In the genomic region with DNA sequence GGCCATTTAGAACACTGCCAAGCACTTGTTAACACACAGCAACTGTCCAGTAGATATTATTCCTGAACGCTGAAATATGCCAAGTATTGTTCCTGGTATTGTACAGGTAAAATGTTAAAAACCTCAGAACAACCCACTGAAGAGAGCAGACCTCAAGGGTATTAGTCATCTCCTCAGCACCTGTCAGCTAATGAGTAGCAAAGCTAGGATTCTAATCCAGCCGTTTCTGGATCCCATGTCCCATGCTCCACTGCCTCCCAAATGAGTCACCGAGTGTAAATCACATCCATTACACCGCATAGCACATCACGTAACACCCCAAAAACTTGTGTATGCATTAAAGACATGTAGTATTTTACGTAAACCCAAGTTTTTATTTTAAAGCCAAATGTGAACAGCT, we compare ENCODE assay signal across 17 cellular contexts.
A peak's percentile ranks its signal among the peaks of the same experiment; 100 is the strongest.
DNase-seq lines count a peak whose midpoint lies in the region; ATAC-seq lines count a peak whose summit lies in the region.
"Had no signal": no experiment of that assay in that cellular context is flagged by ENCODE, and none has a peak within 500 bp of the region (broad histone marks: within the 10 kb centered on the region; RNA-seq: fewer than 3 reads in every experiment).

No MANE protein-coding gene starts in this region.

- DNase-seq in DMS53 (lab: John Stamatoyannopoulos, UW) (peak; percentile 99), LHCN-M2 (ENCODE audit: low read depth) (peak; percentile 84), RKO (ENCODE audit: low spot score) (peak; percentile 35), islet precursor cell (peak; percentile 64), ureter (ENCODE audit: low spot score) (no peak), GF-D8 (lab: John Stamatoyannopoulos, UW) (no peak), activated T-cell treated with anti-CD3 and anti-CD28 coated beads for 4 hours (no peak)
- DNase-seq: activated CD4-positive, alpha-beta T cell treated with anti-CD3 and anti-CD28 coated beads, Interleukin-2, amount 50 U/mL, for 1 hour; activated naive CD4-positive, alpha-beta T cell treated with anti-CD3 and anti-CD28 coated beads for 36 hours; Calu3; colonic mucosa; gastrocnemius medialis; KBM-7; naive thymus-derived CD8-positive, alpha-beta T cell; stimulated activated CD4-positive, alpha-beta T cell treated with anti-CD3 and anti-CD28 coated beads, Interleukin-4, amount 100 ng/mL, for 4 hours; stimulated activated CD8-positive, alpha-beta memory T cell treated with anti-CD3 and anti-CD28 coated beads, Interleukin-4, amount 100 ng/mL, for 48 hours had no signal

- no peak for ATAC-seq in GM21528 (IDR thresholded peaks at IDR 0.05; ENCODE audit: low FRiP score, unreplicated experiment)
- ATAC-seq: gastrocnemius medialis; naive thymus-derived CD8-positive, alpha-beta T cell had no signal

Comparison
In these comparisons a context has a peak if more than half of its experiments do, and no peak if none do; other contexts are left out.
1. DNase-seq: peak in DMS53 (single experiment), LHCN-M2 (single experiment), RKO (single experiment) and islet precursor cell (single experiment); none in ureter (single experiment), GF-D8 (single experiment) and activated T-cell treated with anti-CD3 and anti-CD28 coated beads for 4 hours (single experiment).